Comparison of ENCODE assay signal across 9 cellular contexts in genomic region chr3:48684054-48684349, GRCh38. TPM values are rescaled to one million over a fixed set of nuclear protein-coding genes. Genes with fewer than 3 reads are reported as not detected.
DNase-seq lines count a peak whose midpoint lies in the region; ATAC-seq, FAIRE-seq and TF ChIP-seq lines count a peak whose summit lies in the region.
"Had no signal": no experiment of that assay in that cellular context is flagged by ENCODE, and none has a peak within 500 bp of the region (broad histone marks: within the 10 kb centered on the region; RNA-seq: fewer than 3 reads in every experiment).

No MANE protein-coding gene starts in this region.

- H3K27ac ChIP-seq in heart right ventricle, result peak overlapping the region; percentile 7 to 91 (median 71)
- peak overlapping the region; percentile 58 for H3K27ac ChIP-seq in lower lobe of right lung
- peak overlapping the region; percentile 87 to 88 for H3K27ac ChIP-seq in uterus
- H3K27ac ChIP-seq: epithelial cell of prostate had no signal

- WGBS in heart right ventricle, 2 donors, result 31 to 33% methylated on average over 8 of the region's 8 CpGs

- no peak for DNase-seq in heart right ventricle
- no peak for DNase-seq in left cardiac atrium
- DNase-seq in adipocyte (ENCODE audit: low read depth), result no peak
- no peak for DNase-seq in lower lobe of right lung
- DNase-seq in uterus, result no peak
- DNase-seq in middle frontal gyrus (ENCODE audit: extremely low spot score, low spot score), result no peak
- no peak for DNase-seq in NOMO-1 treated with DMSO at 0.1 percent for 48 hours (lab: John Stamatoyannopoulos, UW; ENCODE audit: unreplicated experiment)
- no peak for DNase-seq in GM12892 (ENCODE audit: insufficient read length)

- peaks cover 16 to 44% (median 34%) of the 10 kb centered on the region in 9 donors for H3K4me1 ChIP-seq in heart right ventricle
- peaks cover 19% of the 10 kb centered on the region for H3K4me1 ChIP-seq in adipocyte (ENCODE audit: control insufficient read depth, insufficient read depth, low read length)
- H3K4me1 ChIP-seq in lower lobe of right lung, result peaks cover 28% of the 10 kb centered on the region
- peaks cover 0 to 10% of the 10 kb centered on the region in 2 donors for H3K4me1 ChIP-seq in uterus

- peak overlapping the region; percentile 66 for H3K9ac ChIP-seq in adipocyte (ENCODE audit: low read length)

- no peak for FAIRE-seq in GM12892 (lab: Jason Lieb, UNC)

- no peak for ATAC-seq in heart right ventricle
- ATAC-seq in left cardiac atrium, result no peak
- ATAC-seq in lower lobe of right lung, result no peak

- intact Hi-C loops in heart right ventricle (cut with DNase I), result loop anchor here in 3 of 10 donors (2.0 to 10.0 kb wide), 3 partner anchors 49 to 219 kb away; partner anchors contain the start of gene SLC26A6 (in 2 of the 3)
- intact Hi-C loops in left cardiac atrium (cut with DNase I), result loop anchor here in 1 of 2 donors (2.0 kb wide), 1 partner anchor 55 kb away; no protein-coding TSS in a partner anchor
- intact Hi-C loops in lower lobe of right lung (cut with DNase I), result no loop called here
- intact Hi-C loops in uterus (cut with DNase I; ENCODE audit: low total_unique reads), result no loop called here

- H3K4me3 ChIP-seq in heart right ventricle (peak overlapping the region; percentile 18 to 99 (median 92)), adipocyte (ENCODE audit: low read length) (peak overlapping the region; percentile 93), lower lobe of right lung (peak overlapping the region; percentile 92), uterus (peak overlapping the region; percentile 68 to 83)

- no peak for TF ChIP-seq CTCF in heart right ventricle (IDR thresholded peaks at IDR 0.05)
- no peak for TF ChIP-seq CTCF in lower lobe of right lung (IDR thresholded peaks at IDR 0.05)
- no peak for TF ChIP-seq CTCF in uterus (IDR thresholded peaks at IDR 0.05)

- H3K36me3 ChIP-seq in heart right ventricle, result peaks cover 0 to 59% (median 50%) of the 10 kb centered on the region in 9 donors
- H3K36me3 ChIP-seq in adipocyte (ENCODE audit: control insufficient read depth, insufficient read depth, low read length, severe bottlenecking), result peaks cover 51% of the 10 kb centered on the region
- peaks cover 54% of the 10 kb centered on the region for H3K36me3 ChIP-seq in lower lobe of right lung
- no peaks in the 10 kb centered on the region for H3K36me3 ChIP-seq in uterus

- H3K9me3 ChIP-seq in heart right ventricle (no peaks in the 10 kb centered on the region), adipocyte (ENCODE audit: control insufficient read depth, low read length) (no peaks in the 10 kb centered on the region), lower lobe of right lung (no peaks in the 10 kb centered on the region), uterus (no peaks in the 10 kb centered on the region)

- TF ChIP-seq POLR2A in uterus (IDR thresholded peaks at IDR 0.05), result no peak
- TF ChIP-seq POLR2A in GM12892 (IDR thresholded peaks at IDR 0.05; ENCODE audit: low read depth, low read length), result no peak

- H3K27me3 ChIP-seq in heart right ventricle (no peaks in the 10 kb centered on the region), adipocyte (replicated peaks; ENCODE audit: control insufficient read depth, insufficient read depth, low read length) (no peaks in the 10 kb centered on the region), lower lobe of right lung (ENCODE audit: low read depth) (no peaks in the 10 kb centered on the region), uterus (no peaks in the 10 kb centered on the region)

RNA-seq across cellular contexts. Expression of gene NCKIPSD, which starts 1.7 kb away (rescaled TPM):
- total RNA-seq in heart right ventricle (10 to 100 TPM in 9 of 10 donors, 1 to 10 TPM in 1; 9.4 to 21.1 (median 15.1) TPM), left cardiac atrium (10 to 100 TPM; 19.4 to 27.8 TPM), lower lobe of right lung (20.7 TPM), uterus (10 to 100 TPM; 11.0 to 48.9 (median 25.6) TPM)
- polyA plus RNA-seq in heart right ventricle, result 10 to 100 TPM; 13.0 to 14.3 TPM
- 20.2 TPM for polyA plus RNA-seq in GM12892 (2012; ENCODE audit: missing spikeins)

RNA-seq across cellular contexts. Expression of gene CELSR3, which starts 21.3 kb away (rescaled TPM):
- total RNA-seq in heart right ventricle (under 1 TPM; 0.10 to 0.44 (median 0.17) TPM), left cardiac atrium (under 1 TPM; 0.24 to 0.39 TPM), lower lobe of right lung (1.0 TPM), uterus (1 to 10 TPM in 2 of 4 donors, under 1 TPM in 1, not detected in 1; under 0.01 to 3.4 (median 1.3) TPM)
- polyA plus RNA-seq in heart right ventricle, result under 1 TPM; 0.10 to 0.44 TPM
- polyA plus RNA-seq in GM12892 (2012; ENCODE audit: missing spikeins), result 0.89 TPM

RNA-seq across cellular contexts. Expression of gene IP6K2, which starts 33.0 kb away (rescaled TPM):
- total RNA-seq in heart right ventricle (10 to 100 TPM; 16.7 to 28.9 (median 19.5) TPM), left cardiac atrium (10 to 100 TPM; 24.0 to 38.4 TPM), lower lobe of right lung (56.3 TPM), uterus (10 to 100 TPM; 45.6 to 91.7 (median 78.0) TPM)
- polyA plus RNA-seq in heart right ventricle, result 10 to 100 TPM; 40.4 to 81.7 TPM
- 49.5 TPM for polyA plus RNA-seq in GM12892 (2012; ENCODE audit: missing spikeins)

RNA-seq across cellular contexts. Expression of gene SLC26A6, which starts 48.7 kb away (rescaled TPM):
- 10 to 100 TPM in 6 of 10 donors, 1 to 10 TPM in 4; 5.2 to 17.7 (median 10.2) TPM for total RNA-seq in heart right ventricle
- 10 to 100 TPM; 11.3 to 25.4 TPM for polyA plus RNA-seq in heart right ventricle
- 10 to 100 TPM; 11.2 to 14.6 TPM for total RNA-seq in left cardiac atrium
- total RNA-seq in lower lobe of right lung, result 20.8 TPM
- total RNA-seq in uterus, result 10 to 100 TPM in 3 of 4 donors, under 1 TPM in 1; 0.59 to 98.1 (median 15.2) TPM
- 14.3 TPM for polyA plus RNA-seq in GM12892 (2012; ENCODE audit: missing spikeins)
